2 cellular contexts compared by ENCODE assay signal in the genomic region with DNA sequence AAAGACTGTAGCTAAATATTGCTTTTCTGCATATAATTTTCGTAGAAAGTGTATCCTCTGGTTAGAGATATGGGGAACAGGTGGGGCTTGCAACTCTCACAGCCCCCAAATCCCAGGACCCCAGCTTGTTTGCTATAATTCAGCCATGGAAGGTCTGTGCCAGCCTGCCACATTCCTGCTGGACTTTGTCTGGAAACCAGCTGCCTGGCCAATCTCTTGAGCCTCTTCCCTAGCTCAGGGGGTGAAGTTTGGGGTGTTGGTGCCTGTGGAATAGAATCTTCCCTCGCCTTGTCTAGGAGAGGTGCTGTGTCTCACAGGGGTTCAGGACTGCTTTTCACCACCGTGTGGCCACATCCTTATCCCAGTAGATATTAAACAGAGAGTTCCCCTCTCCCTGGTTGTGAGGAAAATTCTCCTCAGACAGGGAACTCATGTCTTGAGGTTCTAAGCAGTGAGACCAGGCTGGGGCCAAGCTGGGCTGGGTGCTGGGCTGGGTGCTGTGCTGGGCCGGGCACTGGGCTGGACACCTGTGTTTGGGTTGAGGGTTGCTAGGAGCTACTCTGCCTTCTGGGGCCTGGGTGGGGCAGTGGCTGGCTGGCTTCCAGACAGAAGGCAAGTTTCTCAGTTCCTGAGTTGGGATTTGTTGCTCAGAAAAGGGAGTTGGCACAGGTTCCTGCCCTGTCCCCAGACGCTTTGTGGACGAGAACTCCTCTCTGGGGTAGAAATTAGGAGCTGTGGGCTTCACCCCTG.
TF ChIP-seq lines count a peak whose summit lies in the region.

No MANE protein-coding gene starts in this region.

TF ChIP-seq in A549, 52 proteins besides CTCF, POLR2A, EP300 and RAD21:
- TF ChIP-seq ZSCAN20 (CRISPR knock-in tag; IDR thresholded peaks at IDR 0.05) (no peak), MAFK (IDR thresholded peaks at IDR 0.05; ENCODE audit: partially characterized antibody) (no peak), GATA3 (IDR thresholded peaks at IDR 0.05; ENCODE audit: borderline replicate concordance) (no peak), FOSB (CRISPR knock-in tag; IDR thresholded peaks at IDR 0.05) (no peak), RFX5 (IDR thresholded peaks at IDR 0.05) (no peak), TFCP2L1 (CRISPR knock-in tag; IDR thresholded peaks at IDR 0.05) (no peak), NR3C1 (IDR thresholded peaks at IDR 0.05) (no peak), SREBF2 (IDR thresholded peaks at IDR 0.05) (no peak), KDM5A (IDR thresholded peaks at IDR 0.05) (no peak), HOXB13 (CRISPR knock-in tag; IDR thresholded peaks at IDR 0.05; ENCODE audit: low read depth) (no peak)
TF ChIP-seq in A549: peak in this region for 0.

TF ChIP-seq in IMR-90, 13 proteins besides CTCF, POLR2A, EP300 and RAD21:
- no peak for TF ChIP-seq RFX5 (IDR thresholded peaks at IDR 0.05; ENCODE audit: low read depth, low read length)
- TF ChIP-seq FOS (IDR thresholded peaks at IDR 0.05; ENCODE audit: low read depth, low read length) = no peak
- no peak for TF ChIP-seq MAFK (IDR thresholded peaks at IDR 0.05; ENCODE audit: low read depth, low read length)
- TF ChIP-seq BHLHE40 (IDR thresholded peaks at IDR 0.05; ENCODE audit: low read depth, low read length) = no peak
- TF ChIP-seq, protein P1, sequence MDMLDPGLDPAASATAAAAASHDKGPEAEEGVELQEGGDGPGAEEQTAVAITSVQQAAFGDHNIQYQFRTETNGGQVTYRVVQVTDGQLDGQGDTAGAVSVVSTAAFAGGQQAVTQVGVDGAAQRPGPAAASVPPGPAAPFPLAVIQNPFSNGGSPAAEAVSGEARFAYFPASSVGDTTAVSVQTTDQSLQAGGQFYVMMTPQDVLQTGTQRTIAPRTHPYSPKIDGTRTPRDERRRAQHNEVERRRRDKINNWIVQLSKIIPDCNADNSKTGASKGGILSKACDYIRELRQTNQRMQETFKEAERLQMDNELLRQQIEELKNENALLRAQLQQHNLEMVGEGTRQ (IDR thresholded peaks at IDR 0.05; ENCODE audit: low read depth, low read length) = no peak
- no peak for TF ChIP-seq CEBPB (IDR thresholded peaks at IDR 0.05; ENCODE audit: low read depth, low read length)
- TF ChIP-seq NFE2L2 (IDR thresholded peaks at IDR 0.05; ENCODE audit: low read depth, low read length) = no peak
- TF ChIP-seq ELK1 (IDR thresholded peaks at IDR 0.05; ENCODE audit: borderline replicate concordance, low read depth, low read length) = no peak
- TF ChIP-seq CHD1 (IDR thresholded peaks at IDR 0.05; ENCODE audit: low read depth, low read length) = no peak
- TF ChIP-seq MXI1 (IDR thresholded peaks at IDR 0.05; ENCODE audit: borderline replicate concordance, low read depth, low read length) = no peak
